Comparison of ENCODE assay signal across 33 cellular contexts in genomic region chr19:17607936-17608335, GRCh38.
"Had no signal": no experiment of that assay in that cellular context is flagged by ENCODE, and none has a peak within 500 bp of the region (broad histone marks: within the 10 kb centered on the region; RNA-seq: fewer than 3 reads in every experiment).

No MANE protein-coding gene starts in this region.

- H3K9me3 ChIP-seq: adrenal gland, body of pancreas, SK-N-SH had no signal

- H3K4me3 Mint-ChIP-seq: activated CD4-positive, alpha-beta memory T cell treated with anti-CD3 and anti-CD28 coated beads for 36 hours; activated naive CD8-positive, alpha-beta T cell treated with anti-CD3 and anti-CD28 coated beads, Interleukin-2, amount 10 ng/mL, durations not matched to agents 7 days and 5 days; activated T-cell treated with anti-CD3 and anti-CD28 coated beads, Interleukin-2, amount 50 U/mL, for 4 hours; T-helper 1 cell treated with Interleukin-12 subunit alpha and Interleukin-12 subunit beta and Interleukin-4 antibody, amounts not matched to agents 30 μg/mL and 1 μg/mL, for 36 hours; T-helper 2 cell treated with Interferon-gamma antibody and Interleukin-4, amounts not matched to agents 5 μg/mL and 100 μg/mL, for 36 hours had no signal

- ATAC-seq: activated T-cell treated with anti-CD3 and anti-CD28 coated beads, Interleukin-2, amount 50 U/mL, for 4 hours; body of pancreas; PC-3 had no signal

- H3K27ac ChIP-seq: adrenal gland, body of pancreas, KMS-11, Peyer's patch, SJSA1 had no signal

- H3K9me3 Mint-ChIP-seq: activated CD4-positive, alpha-beta memory T cell treated with anti-CD3 and anti-CD28 coated beads for 36 hours; activated naive CD8-positive, alpha-beta T cell treated with anti-CD3 and anti-CD28 coated beads, Interleukin-2, amount 10 ng/mL, durations not matched to agents 7 days and 5 days; activated T-cell treated with anti-CD3 and anti-CD28 coated beads, Interleukin-2, amount 50 U/mL, for 4 hours; T-helper 1 cell treated with Interleukin-12 subunit alpha and Interleukin-12 subunit beta and Interleukin-4 antibody, amounts not matched to agents 30 μg/mL and 1 μg/mL, for 36 hours; T-helper 2 cell treated with Interferon-gamma antibody and Interleukin-4, amounts not matched to agents 5 μg/mL and 100 μg/mL, for 36 hours had no signal

- H3K27ac Mint-ChIP-seq: activated CD4-positive, alpha-beta memory T cell treated with anti-CD3 and anti-CD28 coated beads for 36 hours; activated naive CD8-positive, alpha-beta T cell treated with anti-CD3 and anti-CD28 coated beads, Interleukin-2, amount 10 ng/mL, durations not matched to agents 7 days and 5 days; T-helper 1 cell treated with Interleukin-12 subunit alpha and Interleukin-12 subunit beta and Interleukin-4 antibody, amounts not matched to agents 30 μg/mL and 1 μg/mL, for 36 hours; T-helper 2 cell treated with Interferon-gamma antibody and Interleukin-4, amounts not matched to agents 5 μg/mL and 100 μg/mL, for 36 hours had no signal

- H3K36me3 ChIP-seq: adrenal gland, Peyer's patch, SJSA1 had no signal

- H3K27me3 ChIP-seq: adrenal gland, body of pancreas, Peyer's patch had no signal

- H3K4me3 ChIP-seq: adrenal gland, body of pancreas, Peyer's patch, SJSA1 had no signal

- H3K4me2 ChIP-seq: KMS-11, SK-N-SH had no signal

- H3K9ac ChIP-seq: KMS-11, SK-N-SH had no signal

- DNase-seq: activated CD4-positive, alpha-beta memory T cell treated with anti-CD3 and anti-CD28 coated beads for 36 hours; activated CD4-positive, alpha-beta T cell treated with anti-CD3 and anti-CD28 coated beads, Interleukin-2, amount 50 U/mL, for 1 hour; activated CD8-positive, alpha-beta memory T cell treated with anti-CD3 and anti-CD28 coated beads, Interleukin-2, amount 50 U/mL, for 4 hours; activated effector memory CD4-positive, alpha-beta T cell treated with Interleukin-2 at 50 U/mL for 16 hours; activated naive CD4-positive, alpha-beta T cell; activated naive CD4-positive, alpha-beta T cell treated with anti-CD3 and anti-CD28 coated beads, Interleukin-2, amount 50 U/mL, for 16 hours; activated naive CD8-positive, alpha-beta T cell treated with anti-CD3 and anti-CD28 coated beads, Interleukin-2, amount 10 ng/mL, durations not matched to agents 7 days and 5 days; activated T-cell treated with anti-CD3 and anti-CD28 coated beads for 4 hours; activated T-cell treated with anti-CD3 and anti-CD28 coated beads, Interleukin-2, amount 50 U/mL, for 4 hours; adrenal gland; body of pancreas; caudate nucleus; MM.1S; MV-4-11; NCI-H1092; NCI-H146; NCI-H187; NCI-H2029 treated with DMSO at 0.1 percent for 48 hours; NCI-H2107; NCI-H2171; NCI-H510A; NCI-H526; NCI-H748 treated with DMSO at 0.1 percent for 48 hours; NK-92 treated with Interleukin-12 subunit alpha and Interleukin-12 subunit beta, amount 100 ng/mL, for 24 hours; PC-3; Peyer's patch; RPMI8226; SHP77 treated with DMSO at 0.1 percent for 48 hours; SK-N-SH had no signal

- H3K36me3 Mint-ChIP-seq: activated CD4-positive, alpha-beta memory T cell treated with anti-CD3 and anti-CD28 coated beads for 36 hours; activated naive CD8-positive, alpha-beta T cell treated with anti-CD3 and anti-CD28 coated beads, Interleukin-2, amount 10 ng/mL, durations not matched to agents 7 days and 5 days had no signal
